8 cellular contexts compared by ENCODE assay signal in genomic region chr12:79935021-79935623, GRCh38. TPM values are rescaled to one million over a fixed set of nuclear protein-coding genes. Genes with fewer than 3 reads are reported as not detected.
A peak's percentile ranks its signal among the peaks of the same experiment; 100 is the strongest.
DNase-seq lines count a peak whose midpoint lies in the region; ATAC-seq and TF ChIP-seq lines count a peak whose summit lies in the region.

Gene PPP1R12A, minus strand, starts transcription at chr12:79935097. Its CDS starts 166 bp downstream, at chr12:79934931.

- H3K4me1 ChIP-seq in spleen = peaks cover 16 to 71% (median 51%) of the 10 kb centered on the region in 6 donors

- no peak for TF ChIP-seq CTCF in activated B cell treated with CpG ODN at 0.5 μM for 24 hours (IDR thresholded peaks at IDR 0.05)
- peak in 8 of 11 experiments; percentile 10 to 65 (median 30) for TF ChIP-seq CTCF in spleen (IDR thresholded peaks at IDR 0.05 in 8 of 11, conservative IDR thresholded peaks at IDR 0.05 in 3 of 11)

- H3K27ac Mint-ChIP-seq in activated B cell treated with CpG ODN at 0.5 μM for 24 hours (peak within 1 kb of the TSS; percentile 98), immature natural killer cell (peak within 1 kb of the TSS; percentile 92 to 99 (median 94))

- peak; percentile 79 to 94 (median 92) for TF ChIP-seq POLR2A in spleen (IDR thresholded peaks at IDR 0.05)

- H3K36me3 ChIP-seq in spleen = no peaks in the 10 kb centered on the region

- peak within 1 kb of the TSS; percentile 81 to 94 (median 92) for H3K4me3 ChIP-seq in spleen

- intact Hi-C loops in activated B cell treated with CpG ODN at 0.5 μM for 24 hours (cut with micrococcal nuclease) (loop anchor here (1.0 kb wide), 2 partner anchors 48 to 245 kb away; partner anchors contain the start of gene PAWR), spleen (cut with DNase I; ENCODE audit: low total_unique reads) (no loop called here)

- CTCF ChIA-PET in activated B cell treated with CpG ODN at 0.5 μM for 24 hours (lab: Charles Lee) = no interaction called here

- H3K9me3 Mint-ChIP-seq in activated B cell treated with CpG ODN at 0.5 μM for 24 hours (no peaks in the 10 kb centered on the region), immature natural killer cell (no peaks in the 10 kb centered on the region)

- H3K27me3 Mint-ChIP-seq in activated B cell treated with CpG ODN at 0.5 μM for 24 hours = no peaks in the 10 kb centered on the region
- peaks cover 6 to 18% (median 10%) of the 10 kb centered on the region in 3 donors for H3K27me3 Mint-ChIP-seq in immature natural killer cell (ENCODE audit: low read depth in 3 of 3)

- no peaks in the 10 kb centered on the region for H3K27me3 ChIP-seq in spleen (replicated peaks in 1 of 7)

- H3K9me3 ChIP-seq in spleen = no peaks in the 10 kb centered on the region

- H3K4me3 Mint-ChIP-seq in activated B cell treated with CpG ODN at 0.5 μM for 24 hours (peak within 1 kb of the TSS; percentile 99), immature natural killer cell (peak within 1 kb of the TSS; percentile 90 to 99 (median 99))

- 0 to 1% (median 0%) methylated on average over 22 to 44 of the region's 44 CpGs for WGBS in spleen, 5 donors

- DNase-seq in AG08395 (ENCODE audit: low spot score) (peak; percentile 96), NCI-H226 (peak; percentile 99), activated B cell treated with CpG ODN at 0.5 μM for 24 hours (peak; percentile 94), caudate nucleus (lab: John Stamatoyannopoulos, UW) (peak; percentile 39 to 97 (median 93)), immature natural killer cell (peak; percentile 95 to 96 (median 96)), spleen (peak; percentile 99)

- ATAC-seq in GM18909 (IDR thresholded peaks at IDR 0.05; ENCODE audit: poor library complexity, unreplicated experiment) (peak; percentile 86), HG03175 (IDR thresholded peaks at IDR 0.05; ENCODE audit: unreplicated experiment) (peak; percentile 86), activated B cell treated with CpG ODN at 0.5 μM for 24 hours (ENCODE audit: low read depth) (peak; percentile 83)

- peaks cover 21% of the 10 kb centered on the region for H3K36me3 Mint-ChIP-seq in activated B cell treated with CpG ODN at 0.5 μM for 24 hours (ENCODE audit: low read depth)
- H3K36me3 Mint-ChIP-seq in immature natural killer cell = no peaks in the 10 kb centered on the region

- POLR2A ChIA-PET in activated B cell treated with CpG ODN at 0.5 μM for 24 hours (lab: Charles Lee) = interaction anchor here (0.6 to 1.9 kb wide), 3 partner anchors 10 to 46 kb away, joined by 3 to 6 read pairs (median 3); no protein-coding TSS in a partner anchor

- H3K4me1 Mint-ChIP-seq in activated B cell treated with CpG ODN at 0.5 μM for 24 hours (peaks cover 48% of the 10 kb centered on the region), immature natural killer cell (peaks cover 44 to 58% of the 10 kb centered on the region in 2 donors)

- peak within 1 kb of the TSS; percentile 94 for H3K27ac ChIP-seq in caudate nucleus (ENCODE audit: low read depth, low read length)
- H3K27ac ChIP-seq in spleen = peak within 1 kb of the TSS; percentile 95 to 100 (median 98)

RNA-seq across cellular contexts. Expression of gene PPP1R12A, which starts in this region (rescaled TPM):
- total RNA-seq in activated B cell treated with CpG ODN at 0.5 μM for 24 hours (72.9 and 90.4 TPM in 2 replicates), spleen (100 to 1,000 TPM in 5 of 7 donors, 10 to 100 TPM in 2; 91.1 to 141 (median 112) TPM)
- polyA plus RNA-seq in immature natural killer cell (100 to 1,000 TPM in 2 of 3 donors, 10 to 100 TPM in 1; 81.1 to 158 (median 103) TPM), spleen (10 to 100 TPM; 14.4 to 22.5 (median 21.1) TPM)

Comparison
In these comparisons a context has a peak if more than half of its experiments do, and no peak if none do; other contexts are left out.
1. Peak in every context shown above with its lines: DNase-seq, ATAC-seq, H3K4me3 ChIP-seq and H3K27ac ChIP-seq.